In the genomic region with DNA sequence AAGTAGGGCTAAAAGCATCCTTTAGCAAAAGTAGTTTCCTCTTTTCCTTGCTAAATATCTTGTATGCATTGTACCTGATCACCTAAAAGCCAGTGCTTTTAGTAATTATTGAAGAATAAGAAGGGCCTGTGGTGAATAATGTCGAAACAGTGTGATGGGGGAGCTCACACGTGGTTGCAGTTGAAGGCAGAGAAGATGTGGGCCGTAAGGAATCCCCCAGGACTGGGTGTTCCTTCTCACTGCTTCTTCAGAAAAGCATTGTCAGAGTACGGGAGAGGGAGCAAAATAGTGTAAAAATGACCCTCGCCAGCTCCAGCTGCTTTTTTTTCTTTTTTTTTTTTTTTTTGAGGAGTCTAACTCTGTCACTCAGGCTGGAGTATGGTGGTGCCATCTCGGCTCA, we compare ENCODE assay signal across 17 cellular contexts.
"Had no signal": no experiment of that assay in that cellular context is flagged by ENCODE, and none has a peak within 500 bp of the region (broad histone marks: within the 10 kb centered on the region; RNA-seq: fewer than 3 reads in every experiment).

No MANE protein-coding gene starts in this region.

- ATAC-seq: activated naive CD4-positive, alpha-beta T cell treated with anti-CD3 and anti-CD28 coated beads, Interleukin-2, amount 50 U/mL, for 72 hours; activated T-cell treated with anti-CD3 and anti-CD28 coated beads, Interleukin-2, amount 50 U/mL, for 72 hours; gastroesophageal sphincter had no signal

- H3K27ac ChIP-seq: adrenal gland, esophagus muscularis mucosa, gastroesophageal sphincter, spleen, transverse colon, vagina, WERI-Rb-1 had no signal

- H3K4me1 ChIP-seq: spleen, transverse colon, vagina had no signal

- H3K4me3 ChIP-seq: adrenal gland, esophagus muscularis mucosa, gastroesophageal sphincter, heart left ventricle, spleen, transverse colon, vagina had no signal

- H3K27ac Mint-ChIP-seq: activated naive CD4-positive, alpha-beta T cell treated with anti-CD3 and anti-CD28 coated beads, Interleukin-2, amount 50 U/mL, for 72 hours; activated T-cell treated with anti-CD3 and anti-CD28 coated beads, Interleukin-2, amount 50 U/mL, for 72 hours; stimulated activated naive CD8-positive, alpha-beta T cell treated with anti-CD3 and anti-CD28 coated beads, Interleukin-15, Interleukin-2, amounts not matched to agents 100 ng/mL and 50 ng/mL, for 24 hours had no signal

- H3K36me3 Mint-ChIP-seq: activated naive CD4-positive, alpha-beta T cell treated with anti-CD3 and anti-CD28 coated beads, Interleukin-2, amount 50 U/mL, for 72 hours had no signal

- DNase-seq: activated CD4-positive, alpha-beta T cell treated with anti-CD3 and anti-CD28 coated beads, Interleukin-2, amount 50 U/mL, for 4 hours; activated gamma-delta T cell; activated T-cell treated with anti-CD3 and anti-CD28 coated beads, Interleukin-2, amount 50 U/mL, for 72 hours; effector CD8-positive, alpha-beta T cell; left ventricle myocardium superior; retina; spleen; stimulated activated CD4-positive, alpha-beta T cell treated with anti-CD3 and anti-CD28 coated beads, Interleukin-4, amount 100 ng/mL, for 4 hours; transverse colon; WERI-Rb-1 had no signal

- H3K27me3 ChIP-seq: adrenal gland, esophagus muscularis mucosa, gastroesophageal sphincter, heart left ventricle, spleen, transverse colon, vagina had no signal

- H3K27me3 Mint-ChIP-seq: stimulated activated naive CD8-positive, alpha-beta T cell treated with anti-CD3 and anti-CD28 coated beads, Interleukin-15, Interleukin-2, amounts not matched to agents 100 ng/mL and 50 ng/mL, for 24 hours had no signal

- H3K9me3 Mint-ChIP-seq: activated naive CD4-positive, alpha-beta T cell treated with anti-CD3 and anti-CD28 coated beads, Interleukin-2, amount 50 U/mL, for 72 hours; activated T-cell treated with anti-CD3 and anti-CD28 coated beads, Interleukin-2, amount 50 U/mL, for 72 hours; stimulated activated naive CD8-positive, alpha-beta T cell treated with anti-CD3 and anti-CD28 coated beads, Interleukin-15, Interleukin-2, amounts not matched to agents 100 ng/mL and 50 ng/mL, for 24 hours had no signal

- H3K4me3 Mint-ChIP-seq: activated T-cell treated with anti-CD3 and anti-CD28 coated beads, Interleukin-2, amount 50 U/mL, for 72 hours; stimulated activated naive CD8-positive, alpha-beta T cell treated with anti-CD3 and anti-CD28 coated beads, Interleukin-15, Interleukin-2, amounts not matched to agents 100 ng/mL and 50 ng/mL, for 24 hours had no signal
